Comparison of ENCODE assay signal across 23 cellular contexts in genomic region chr6:13201336-13201735, GRCh38.
"Had no signal": no experiment of that assay in that cellular context is flagged by ENCODE, and none has a peak within 500 bp of the region (broad histone marks: within the 10 kb centered on the region; RNA-seq: fewer than 3 reads in every experiment).

No MANE protein-coding gene starts in this region.

- H3K4me3 ChIP-seq: coronary artery, dorsolateral prefrontal cortex, esophagus muscularis mucosa, gastroesophageal sphincter, heart left ventricle, hepatocyte, left lung, lower lobe of right lung, mucosa of descending colon had no signal

- ATAC-seq: foreskin keratinocyte, gastroesophageal sphincter, heart left ventricle, left cardiac atrium, left lung, left ventricle myocardium superior, lower lobe of right lung, mucosa of descending colon had no signal

- DNase-seq: dermis blood vessel endothelial cell; dorsolateral prefrontal cortex; effector CD4-positive, alpha-beta T cell; effector memory CD4-positive, alpha-beta T cell; foreskin keratinocyte; heart left ventricle; hypothalamus; left cardiac atrium; left lung; left ventricle myocardium superior; lower lobe of right lung; mesenchymal stem cell; mucosa of descending colon had no signal

- H3K4me1 ChIP-seq: esophagus muscularis mucosa, foreskin keratinocyte, gastroesophageal sphincter, heart left ventricle, lower lobe of right lung had no signal

- H3K4me3 Mint-ChIP-seq: mesothelial cell of epicardium had no signal

- H3K9me3 ChIP-seq: esophagus muscularis mucosa, gastroesophageal sphincter, heart left ventricle, left lung, lower lobe of right lung, mucosa of descending colon had no signal

- H3K27me3 ChIP-seq: dorsolateral prefrontal cortex, esophagus muscularis mucosa, foreskin keratinocyte, gastroesophageal sphincter, heart left ventricle, hepatocyte, left lung had no signal

- H3K79me2 ChIP-seq: hepatocyte had no signal

- H3K36me3 Mint-ChIP-seq: mesothelial cell of epicardium had no signal

- H2AFZ ChIP-seq: hepatocyte had no signal

- FAIRE-seq: colon, endothelial cell of umbilical vein, frontal cortex, islet of Langerhans, keratinocyte had no signal

- H3K27ac ChIP-seq: coronary artery, dorsolateral prefrontal cortex, esophagus muscularis mucosa, foreskin keratinocyte, gastroesophageal sphincter, heart left ventricle, hepatocyte, left lung, lower lobe of right lung had no signal

- H3K9me3 Mint-ChIP-seq: mesothelial cell of epicardium had no signal

- H3K36me3 ChIP-seq: gastroesophageal sphincter had no signal

- H3K4me2 ChIP-seq: hepatocyte had no signal

- H3K4me1 Mint-ChIP-seq: mesothelial cell of epicardium had no signal

- H3K27ac Mint-ChIP-seq: mesothelial cell of epicardium had no signal
